In the genomic region with DNA sequence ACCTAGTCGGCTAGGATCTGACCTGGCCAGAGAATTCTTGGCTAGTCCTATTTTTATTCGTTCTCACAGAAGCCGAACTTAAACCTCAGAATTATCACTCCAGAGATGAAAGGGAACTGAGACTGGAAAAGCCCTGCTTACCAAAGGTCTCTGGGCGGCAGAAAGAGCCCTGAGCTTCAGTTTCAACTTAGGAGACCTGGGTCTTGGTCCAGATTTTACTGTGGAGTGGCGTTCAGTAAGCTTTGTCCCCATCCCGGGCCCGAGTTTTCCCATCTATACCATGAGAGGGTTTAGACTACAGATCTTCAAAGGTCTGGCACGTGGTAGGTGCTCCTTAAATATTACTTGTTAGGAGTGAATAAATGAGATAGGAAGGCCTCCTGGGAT, we compare ENCODE assay signal across 8 cellular contexts. TPM values are rescaled to one million over a fixed set of nuclear protein-coding genes. Genes with fewer than 3 reads are reported as not detected.
DNase-seq lines count a peak whose midpoint lies in the region; ATAC-seq and TF ChIP-seq lines count a peak whose summit lies in the region.

No MANE protein-coding gene starts in this region.

- H3K27ac Mint-ChIP-seq in brain, result peak overlapping the region in 4 of 5 experiments; percentile 72 to 90 (median 80)

- peaks cover 26% of the 10 kb centered on the region for H3K4me1 Mint-ChIP-seq in activated T-cell treated with anti-CD3 and anti-CD28 coated beads, Interleukin-2, amount 50 U/mL, for 4 hours (ENCODE audit: low read depth)
- H3K4me1 Mint-ChIP-seq in brain, result peaks cover 22% of the 10 kb centered on the region

- no peaks in the 10 kb centered on the region for H3K9me3 ChIP-seq in mesenchymal stem cell (ENCODE audit: control insufficient read depth, low read length)

- 7% methylated on average over 8 of the region's 8 CpGs for WGBS in mesenchymal stem cell

- no peak overlapping the region for H3K14ac ChIP-seq in mesenchymal stem cell (ENCODE audit: low read length in 2 of 2)

- peak overlapping the region; percentile 76 for H4K8ac ChIP-seq in mesenchymal stem cell (ENCODE audit: low read length)

- ATAC-seq in activated T-cell treated with anti-CD3 and anti-CD28 coated beads, Interleukin-2, amount 50 U/mL, for 4 hours, result peak; percentile 1 to 5

- H3K27me3 ChIP-seq in mesenchymal stem cell (ENCODE audit: control insufficient read depth in 1 of 2, insufficient read depth in 1 of 2, low read length in 2 of 2), result no peaks in the 10 kb centered on the region

- H3K4me3 Mint-ChIP-seq in activated T-cell treated with anti-CD3 and anti-CD28 coated beads, Interleukin-2, amount 50 U/mL, for 4 hours, result peak overlapping the region; percentile 97
- peak overlapping the region; percentile 88 to 94 (median 93) for H3K4me3 Mint-ChIP-seq in brain

- H3K36me3 Mint-ChIP-seq in activated T-cell treated with anti-CD3 and anti-CD28 coated beads, Interleukin-2, amount 50 U/mL, for 4 hours (ENCODE audit: insufficient read depth), result peaks cover 5% of the 10 kb centered on the region
- H3K36me3 Mint-ChIP-seq in brain, result peaks cover under 1% of the 10 kb centered on the region

- H3K4me1 ChIP-seq in mesenchymal stem cell (ENCODE audit: control insufficient read depth, insufficient read depth, low read depth, low read length), result peaks cover 1% of the 10 kb centered on the region

- no peak overlapping the region for H4K91ac ChIP-seq in mesenchymal stem cell (ENCODE audit: low read length)

- DNase-seq in activated T-cell treated with anti-CD3 and anti-CD28 coated beads, Interleukin-2, amount 50 U/mL, for 4 hours, result no peak
- DNase-seq in activated T-cell treated with anti-CD3 and anti-CD28 coated beads for 4 hours (no peak), mesenchymal stem cell (no peak), OCI-M2 (lab: John Stamatoyannopoulos, UW; ENCODE audit: unreplicated experiment) (no peak), COR-L47 (lab: John Stamatoyannopoulos, UW) (no peak)
- DNase-seq in Jurkat, Clone E6-1 (ENCODE audit: low read depth, low spot score), result no peak
- no peak for DNase-seq in stimulated activated CD4-positive, alpha-beta T cell treated with anti-CD3 and anti-CD28 coated beads, Interleukin-4, amount 100 ng/mL, for 4 hours

- H3K18ac ChIP-seq in mesenchymal stem cell (ENCODE audit: low read depth in 1 of 2, low read length in 2 of 2), result peak overlapping the region; percentile 78 to 94

- peak overlapping the region in 1 of 2 experiments; percentile 99 for H3K23ac ChIP-seq in mesenchymal stem cell (ENCODE audit: low read length in 2 of 2)

- peak overlapping the region in 1 of 2 experiments; percentile 58 for H3K4ac ChIP-seq in mesenchymal stem cell (ENCODE audit: low read depth in 1 of 2, low read length in 2 of 2)

- peak overlapping the region; percentile 74 for H3K27ac ChIP-seq in mesenchymal stem cell (ENCODE audit: low read length, poor library complexity, severe bottlenecking)

- peak overlapping the region; percentile 91 for H2AFZ ChIP-seq in mesenchymal stem cell (ENCODE audit: low read depth, low read length)

- H3K9me3 Mint-ChIP-seq in activated T-cell treated with anti-CD3 and anti-CD28 coated beads, Interleukin-2, amount 50 U/mL, for 4 hours, result no peaks in the 10 kb centered on the region
- no peaks in the 10 kb centered on the region for H3K9me3 Mint-ChIP-seq in brain

- no peak overlapping the region for H2AK5ac ChIP-seq in mesenchymal stem cell (ENCODE audit: low read length, severe bottlenecking)

- peaks cover 14% of the 10 kb centered on the region for H3K79me1 ChIP-seq in mesenchymal stem cell (replicated peaks; ENCODE audit: low read length, poor library complexity, severe bottlenecking)

- H2BK15ac ChIP-seq in mesenchymal stem cell (ENCODE audit: low read depth, poor library complexity, severe bottlenecking), result no peak overlapping the region

- TF ChIP-seq CTCF in brain (conservative IDR thresholded peaks at IDR 0.05), result no peak

- H3K27me3 Mint-ChIP-seq in activated T-cell treated with anti-CD3 and anti-CD28 coated beads, Interleukin-2, amount 50 U/mL, for 4 hours (ENCODE audit: low read depth), result no peaks in the 10 kb centered on the region
- peaks cover 3% of the 10 kb centered on the region for H3K27me3 Mint-ChIP-seq in brain

- H3K4me2 ChIP-seq in mesenchymal stem cell (ENCODE audit: low read length, poor library complexity, severe bottlenecking), result peak overlapping the region; percentile 95

- no peak overlapping the region for H2BK12ac ChIP-seq in mesenchymal stem cell (ENCODE audit: low read length in 2 of 2)

- H3K36me3 ChIP-seq in mesenchymal stem cell (ENCODE audit: control insufficient read depth in 1 of 2, insufficient read depth in 2 of 2, low read depth in 1 of 2, low read length in 2 of 2), result peaks cover 0 to 5% of the 10 kb centered on the region in 2 experiments

- peak overlapping the region; percentile 92 for H3K4me3 ChIP-seq in Jurkat, Clone E6-1 (ENCODE audit: low read length)
- peak overlapping the region; percentile 80 to 91 for H3K4me3 ChIP-seq in mesenchymal stem cell (ENCODE audit: insufficient read depth in 1 of 2, low read depth in 1 of 2, low read length in 2 of 2)

- H2BK120ac ChIP-seq in mesenchymal stem cell (ENCODE audit: low read depth, low read length), result no peak overlapping the region

- peak overlapping the region; percentile 91 for H3K9ac ChIP-seq in mesenchymal stem cell (ENCODE audit: low read length)

- H2BK5ac ChIP-seq in mesenchymal stem cell (ENCODE audit: low read depth, low read length, poor library complexity, severe bottlenecking), result no peak overlapping the region

RNA-seq across cellular contexts. Expression of gene NEU3, which starts 0.5 kb away (rescaled TPM):
- total RNA-seq in activated T-cell treated with anti-CD3 and anti-CD28 coated beads, Interleukin-2, amount 50 U/mL, for 4 hours, result 10 to 100 TPM; 11.7 to 13.4 (median 11.8) TPM
- polyA plus RNA-seq in Jurkat, Clone E6-1 (2012; ENCODE audit: insufficient read depth, insufficient read length), result 34.1 TPM
- polyA plus RNA-seq in brain (ENCODE audit: insufficient read depth, low read depth, low replicate concordance), result 8.9 TPM
- 3.6 TPM for polyA plus RNA-seq in mesenchymal stem cell (2013, experiment 1 of 2)
- polyA plus RNA-seq in mesenchymal stem cell (2013, experiment 2 of 2), result 3.0 TPM

RNA-seq across cellular contexts. Expression of gene SPCS2, which starts 40.2 kb away (rescaled TPM):
- 100 to 1,000 TPM; 128 to 142 (median 132) TPM for total RNA-seq in activated T-cell treated with anti-CD3 and anti-CD28 coated beads, Interleukin-2, amount 50 U/mL, for 4 hours
- 174 TPM for polyA plus RNA-seq in Jurkat, Clone E6-1 (2012; ENCODE audit: insufficient read depth, insufficient read length)
- 236 TPM for polyA plus RNA-seq in brain (ENCODE audit: insufficient read depth, low read depth, low replicate concordance)
- polyA plus RNA-seq in mesenchymal stem cell (2013, experiment 1 of 2), result 106 TPM
- polyA plus RNA-seq in mesenchymal stem cell (2013, experiment 2 of 2), result 105 TPM

RNA-seq across cellular contexts. Expression of gene XRRA1, which starts 40.4 kb away (rescaled TPM):
- 1 to 10 TPM; 6.5 to 8.6 (median 7.1) TPM for total RNA-seq in activated T-cell treated with anti-CD3 and anti-CD28 coated beads, Interleukin-2, amount 50 U/mL, for 4 hours
- polyA plus RNA-seq in Jurkat, Clone E6-1 (2012; ENCODE audit: insufficient read depth, insufficient read length), result 11.9 TPM
- 12.7 TPM for polyA plus RNA-seq in brain (ENCODE audit: insufficient read depth, low read depth, low replicate concordance)
- 4.7 TPM for polyA plus RNA-seq in mesenchymal stem cell (2013, experiment 1 of 2)
- 4.9 TPM for polyA plus RNA-seq in mesenchymal stem cell (2013, experiment 2 of 2)
